ENCODE assay signal across 2 cellular contexts in the genomic region with DNA sequence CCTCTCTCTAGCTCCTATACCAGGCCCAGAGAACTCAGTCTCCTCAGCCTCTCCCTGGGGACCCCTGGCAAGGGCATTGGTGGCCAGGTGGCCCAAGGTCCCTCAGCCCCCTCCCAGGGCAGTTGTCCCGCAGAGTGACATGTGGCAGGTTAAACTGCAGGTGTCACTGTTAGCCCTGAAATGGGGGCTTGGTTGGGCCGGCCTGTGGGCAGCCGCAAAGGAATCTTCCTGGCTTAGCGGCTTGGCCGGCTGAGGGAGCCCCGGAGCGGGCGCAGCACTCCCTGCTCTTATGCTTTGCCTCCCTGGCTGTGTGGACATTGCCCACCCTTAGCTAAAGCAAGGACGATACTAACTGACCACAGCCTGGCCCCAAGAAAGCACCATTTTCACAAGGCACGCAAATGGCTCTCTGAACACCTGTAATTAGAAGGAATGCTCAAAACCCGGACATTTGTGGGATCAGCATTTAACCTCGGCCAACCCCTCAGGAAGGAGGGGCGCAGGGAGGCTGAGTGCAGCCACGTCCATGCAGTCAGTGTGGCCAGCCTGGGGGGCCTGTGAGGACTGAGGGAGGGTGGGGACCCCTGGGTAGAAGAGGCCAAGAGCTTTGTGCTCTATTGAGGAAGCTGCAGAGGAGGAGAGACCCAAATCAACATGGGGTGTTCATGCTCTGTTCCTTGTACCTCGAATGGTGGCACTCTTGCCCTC.
TF ChIP-seq lines count a peak whose summit lies in the region.

No MANE protein-coding gene starts in this region.

TF ChIP-seq in GM12878, 131 proteins besides CTCF, POLR2A, EP300 and RAD21 (continued from another document):
- TF ChIP-seq, protein P1, sequence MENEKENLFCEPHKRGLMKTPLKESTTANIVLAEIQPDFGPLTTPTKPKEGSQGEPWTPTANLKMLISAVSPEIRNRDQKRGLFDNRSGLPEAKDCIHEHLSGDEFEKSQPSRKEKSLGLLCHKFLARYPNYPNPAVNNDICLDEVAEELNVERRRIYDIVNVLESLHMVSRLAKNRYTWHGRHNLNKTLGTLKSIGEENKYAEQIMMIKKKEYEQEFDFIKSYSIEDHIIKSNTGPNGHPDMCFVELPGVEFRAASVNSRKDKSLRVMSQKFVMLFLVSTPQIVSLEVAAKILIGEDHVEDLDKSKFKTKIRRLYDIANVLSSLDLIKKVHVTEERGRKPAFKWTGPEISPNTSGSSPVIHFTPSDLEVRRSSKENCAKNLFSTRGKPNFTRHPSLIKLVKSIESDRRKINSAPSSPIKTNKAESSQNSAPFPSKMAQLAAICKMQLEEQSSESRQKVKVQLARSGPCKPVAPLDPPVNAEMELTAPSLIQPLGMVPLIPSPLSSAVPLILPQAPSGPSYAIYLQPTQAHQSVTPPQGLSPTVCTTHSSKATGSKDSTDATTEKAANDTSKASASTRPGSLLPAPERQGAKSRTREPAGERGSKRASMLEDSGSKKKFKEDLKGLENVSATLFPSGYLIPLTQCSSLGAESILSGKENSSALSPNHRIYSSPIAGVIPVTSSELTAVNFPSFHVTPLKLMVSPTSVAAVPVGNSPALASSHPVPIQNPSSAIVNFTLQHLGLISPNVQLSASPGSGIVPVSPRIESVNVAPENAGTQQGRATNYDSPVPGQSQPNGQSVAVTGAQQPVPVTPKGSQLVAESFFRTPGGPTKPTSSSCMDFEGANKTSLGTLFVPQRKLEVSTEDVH (IDR thresholded peaks at IDR 0.05; ENCODE audit: low read depth, partially characterized antibody) = no peak
- TF ChIP-seq, protein P2, sequence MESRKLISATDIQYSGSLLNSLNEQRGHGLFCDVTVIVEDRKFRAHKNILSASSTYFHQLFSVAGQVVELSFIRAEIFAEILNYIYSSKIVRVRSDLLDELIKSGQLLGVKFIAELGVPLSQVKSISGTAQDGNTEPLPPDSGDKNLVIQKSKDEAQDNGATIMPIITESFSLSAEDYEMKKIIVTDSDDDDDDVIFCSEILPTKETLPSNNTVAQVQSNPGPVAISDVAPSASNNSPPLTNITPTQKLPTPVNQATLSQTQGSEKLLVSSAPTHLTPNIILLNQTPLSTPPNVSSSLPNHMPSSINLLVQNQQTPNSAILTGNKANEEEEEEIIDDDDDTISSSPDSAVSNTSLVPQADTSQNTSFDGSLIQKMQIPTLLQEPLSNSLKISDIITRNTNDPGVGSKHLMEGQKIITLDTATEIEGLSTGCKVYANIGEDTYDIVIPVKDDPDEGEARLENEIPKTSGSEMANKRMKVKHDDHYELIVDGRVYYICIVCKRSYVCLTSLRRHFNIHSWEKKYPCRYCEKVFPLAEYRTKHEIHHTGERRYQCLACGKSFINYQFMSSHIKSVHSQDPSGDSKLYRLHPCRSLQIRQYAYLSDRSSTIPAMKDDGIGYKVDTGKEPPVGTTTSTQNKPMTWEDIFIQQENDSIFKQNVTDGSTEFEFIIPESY (IDR thresholded peaks at IDR 0.05) = no peak
- TF ChIP-seq RB1 (IDR thresholded peaks at IDR 0.05; ENCODE audit: borderline replicate concordance) (peak; percentile 49; the same call in 1 of the 2 replicates), ZNF274 (IDR thresholded peaks at IDR 0.05; ENCODE audit: insufficient read depth, insufficient read length) (no peak), MXI1 (IDR thresholded peaks at IDR 0.05; ENCODE audit: low read depth, low read length) (no peak), CBX5 (IDR thresholded peaks at IDR 0.05; ENCODE audit: low read depth) (no peak), RUNX3 (IDR thresholded peaks at IDR 0.05; ENCODE audit: low read length) (0 out of 2 replicates have a peak, but pooled peaks have one; percentile 33), YY1 (IDR thresholded peaks at IDR 0.05; ENCODE audit: low read depth, low read length) (0 out of 2 replicates have a peak, but pooled peaks have one; percentile 32), SREBF2 (IDR thresholded peaks at IDR 0.05; ENCODE audit: low read length) (no peak), POLR2AphosphoS2 (IDR thresholded peaks at IDR 0.05; ENCODE audit: low read depth, low read length) (no peak), RCOR1 (conservative IDR thresholded peaks at IDR 0.05; ENCODE audit: low read depth, low read length) (no peak), HDAC2 (IDR thresholded peaks at IDR 0.05) (no peak), SMC3 (IDR thresholded peaks at IDR 0.05; ENCODE audit: borderline replicate concordance, low read length) (peak; percentile 86), PKNOX1 (IDR thresholded peaks at IDR 0.05) (peak; percentile 35; the same call in 1 of the 2 replicates), GATAD2B (conservative IDR thresholded peaks at IDR 0.05; ENCODE audit: low read depth) (0 out of 2 replicates have a peak, but pooled peaks have one; percentile 30), SIN3A (IDR thresholded peaks at IDR 0.05; ENCODE audit: low read depth, low read length) (no peak)

TF ChIP-seq in HepG2, 621 proteins besides CTCF, POLR2A, EP300 and RAD21 (continued from another document and continues in another):
- TF ChIP-seq ZNF768 (CRISPR knock-in tag; IDR thresholded peaks at IDR 0.05) = no peak
- TF ChIP-seq, protein P3, sequence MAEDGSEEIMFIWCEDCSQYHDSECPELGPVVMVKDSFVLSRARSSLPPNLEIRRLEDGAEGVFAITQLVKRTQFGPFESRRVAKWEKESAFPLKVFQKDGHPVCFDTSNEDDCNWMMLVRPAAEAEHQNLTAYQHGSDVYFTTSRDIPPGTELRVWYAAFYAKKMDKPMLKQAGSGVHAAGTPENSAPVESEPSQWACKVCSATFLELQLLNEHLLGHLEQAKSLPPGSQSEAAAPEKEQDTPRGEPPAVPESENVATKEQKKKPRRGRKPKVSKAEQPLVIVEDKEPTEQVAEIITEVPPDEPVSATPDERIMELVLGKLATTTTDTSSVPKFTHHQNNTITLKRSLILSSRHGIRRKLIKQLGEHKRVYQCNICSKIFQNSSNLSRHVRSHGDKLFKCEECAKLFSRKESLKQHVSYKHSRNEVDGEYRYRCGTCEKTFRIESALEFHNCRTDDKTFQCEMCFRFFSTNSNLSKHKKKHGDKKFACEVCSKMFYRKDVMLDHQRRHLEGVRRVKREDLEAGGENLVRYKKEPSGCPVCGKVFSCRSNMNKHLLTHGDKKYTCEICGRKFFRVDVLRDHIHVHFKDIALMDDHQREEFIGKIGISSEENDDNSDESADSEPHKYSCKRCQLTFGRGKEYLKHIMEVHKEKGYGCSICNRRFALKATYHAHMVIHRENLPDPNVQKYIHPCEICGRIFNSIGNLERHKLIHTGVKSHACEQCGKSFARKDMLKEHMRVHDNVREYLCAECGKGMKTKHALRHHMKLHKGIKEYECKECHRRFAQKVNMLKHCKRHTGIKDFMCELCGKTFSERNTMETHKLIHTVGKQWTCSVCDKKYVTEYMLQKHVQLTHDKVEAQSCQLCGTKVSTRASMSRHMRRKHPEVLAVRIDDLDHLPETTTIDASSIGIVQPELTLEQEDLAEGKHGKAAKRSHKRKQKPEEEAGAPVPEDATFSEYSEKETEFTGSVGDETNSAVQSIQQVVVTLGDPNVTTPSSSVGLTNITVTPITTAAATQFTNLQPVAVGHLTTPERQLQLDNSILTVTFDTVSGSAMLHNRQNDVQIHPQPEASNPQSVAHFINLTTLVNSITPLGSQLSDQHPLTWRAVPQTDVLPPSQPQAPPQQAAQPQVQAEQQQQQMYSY (CRISPR knock-in tag; IDR thresholded peaks at IDR 0.05) = no peak
- TF ChIP-seq TEAD2 (CRISPR knock-in tag; IDR thresholded peaks at IDR 0.05) = no peak
- no peak for TF ChIP-seq RBFOX2 (IDR thresholded peaks at IDR 0.05; ENCODE audit: low read depth, low read length)
- TF ChIP-seq, protein P4, sequence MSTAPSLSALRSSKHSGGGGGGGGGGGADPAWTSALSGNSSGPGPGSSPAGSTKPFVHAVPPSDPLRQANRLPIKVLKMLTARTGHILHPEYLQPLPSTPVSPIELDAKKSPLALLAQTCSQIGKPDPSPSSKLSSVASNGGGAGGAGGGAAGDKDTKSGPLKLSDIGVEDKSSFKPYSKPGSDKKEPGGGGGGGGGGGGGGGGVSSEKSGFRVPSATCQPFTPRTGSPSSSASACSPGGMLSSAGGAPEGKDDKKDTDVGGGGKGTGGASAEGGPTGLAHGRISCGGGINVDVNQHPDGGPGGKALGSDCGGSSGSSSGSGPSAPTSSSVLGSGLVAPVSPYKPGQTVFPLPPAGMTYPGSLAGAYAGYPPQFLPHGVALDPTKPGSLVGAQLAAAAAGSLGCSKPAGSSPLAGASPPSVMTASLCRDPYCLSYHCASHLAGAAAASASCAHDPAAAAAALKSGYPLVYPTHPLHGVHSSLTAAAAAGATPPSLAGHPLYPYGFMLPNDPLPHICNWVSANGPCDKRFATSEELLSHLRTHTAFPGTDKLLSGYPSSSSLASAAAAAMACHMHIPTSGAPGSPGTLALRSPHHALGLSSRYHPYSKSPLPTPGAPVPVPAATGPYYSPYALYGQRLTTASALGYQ (CRISPR knock-in tag; IDR thresholded peaks at IDR 0.05) = no peak
- peak; percentile 34; the same call in 1 of the 2 replicates for TF ChIP-seq PHF21A (CRISPR knock-in tag; IDR thresholded peaks at IDR 0.05)
- TF ChIP-seq ZC3H4 (CRISPR knock-in tag; IDR thresholded peaks at IDR 0.05; ENCODE audit: borderline replicate concordance) = no peak
- TF ChIP-seq, protein P5, sequence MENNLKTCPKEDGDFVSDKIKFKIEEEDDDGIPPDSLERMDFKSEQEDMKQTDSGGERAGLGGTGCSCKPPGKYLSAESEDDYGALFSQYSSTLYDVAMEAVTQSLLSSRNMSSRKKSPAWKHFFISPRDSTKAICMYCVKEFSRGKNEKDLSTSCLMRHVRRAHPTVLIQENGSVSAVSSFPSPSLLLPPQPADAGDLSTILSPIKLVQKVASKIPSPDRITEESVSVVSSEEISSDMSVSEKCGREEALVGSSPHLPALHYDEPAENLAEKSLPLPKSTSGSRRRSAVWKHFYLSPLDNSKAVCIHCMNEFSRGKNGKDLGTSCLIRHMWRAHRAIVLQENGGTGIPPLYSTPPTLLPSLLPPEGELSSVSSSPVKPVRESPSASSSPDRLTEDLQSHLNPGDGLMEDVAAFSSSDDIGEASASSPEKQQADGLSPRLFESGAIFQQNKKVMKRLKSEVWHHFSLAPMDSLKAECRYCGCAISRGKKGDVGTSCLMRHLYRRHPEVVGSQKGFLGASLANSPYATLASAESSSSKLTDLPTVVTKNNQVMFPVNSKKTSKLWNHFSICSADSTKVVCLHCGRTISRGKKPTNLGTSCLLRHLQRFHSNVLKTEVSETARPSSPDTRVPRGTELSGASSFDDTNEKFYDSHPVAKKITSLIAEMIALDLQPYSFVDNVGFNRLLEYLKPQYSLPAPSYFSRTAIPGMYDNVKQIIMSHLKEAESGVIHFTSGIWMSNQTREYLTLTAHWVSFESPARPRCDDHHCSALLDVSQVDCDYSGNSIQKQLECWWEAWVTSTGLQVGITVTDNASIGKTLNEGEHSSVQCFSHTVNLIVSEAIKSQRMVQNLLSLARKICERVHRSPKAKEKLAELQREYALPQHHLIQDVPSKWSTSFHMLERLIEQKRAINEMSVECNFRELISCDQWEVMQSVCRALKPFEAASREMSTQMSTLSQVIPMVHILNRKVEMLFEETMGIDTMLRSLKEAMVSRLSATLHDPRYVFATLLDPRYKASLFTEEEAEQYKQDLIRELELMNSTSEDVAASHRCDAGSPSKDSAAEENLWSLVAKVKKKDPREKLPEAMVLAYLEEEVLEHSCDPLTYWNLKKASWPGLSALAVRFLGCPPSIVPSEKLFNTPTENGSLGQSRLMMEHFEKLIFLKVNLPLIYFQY (CRISPR knock-in tag; IDR thresholded peaks at IDR 0.05; ENCODE audit: borderline replicate concordance) = peak; percentile 61; the same call in 1 of the 2 replicates
- peak; percentile 98 for TF ChIP-seq HNRNPLL (IDR thresholded peaks at IDR 0.05; ENCODE audit: low read depth, low read length, poor library complexity, severe bottlenecking)
- TF ChIP-seq ETV6 (CRISPR knock-in tag; conservative IDR thresholded peaks at IDR 0.05) = no peak
- 0 out of 2 replicates have a peak, but pooled peaks have one; percentile 32 for TF ChIP-seq ZGPAT (CRISPR knock-in tag; IDR thresholded peaks at IDR 0.05)
- no peak for TF ChIP-seq ZNF639 (CRISPR knock-in tag; conservative IDR thresholded peaks at IDR 0.05)
- TF ChIP-seq ZBTB7B (CRISPR knock-in tag; IDR thresholded peaks at IDR 0.05) = 0 out of 2 replicates have a peak, but pooled peaks have one; percentile 48
- TF ChIP-seq ZNF20 (CRISPR knock-in tag; IDR thresholded peaks at IDR 0.05) = no peak
- TF ChIP-seq MED1 (CRISPR knock-in tag; IDR thresholded peaks at IDR 0.05) = no peak
- peak; percentile 22; the same call in 1 of the 2 replicates for TF ChIP-seq SPEN (CRISPR knock-in tag; IDR thresholded peaks at IDR 0.05; ENCODE audit: low read depth)
- no peak for TF ChIP-seq ZIK1 (CRISPR knock-in tag; IDR thresholded peaks at IDR 0.05; ENCODE audit: borderline replicate concordance, low read depth)
- TF ChIP-seq ZNF75D (CRISPR knock-in tag; IDR thresholded peaks at IDR 0.05; ENCODE audit: borderline replicate concordance) = no peak
- TF ChIP-seq, protein P6, sequence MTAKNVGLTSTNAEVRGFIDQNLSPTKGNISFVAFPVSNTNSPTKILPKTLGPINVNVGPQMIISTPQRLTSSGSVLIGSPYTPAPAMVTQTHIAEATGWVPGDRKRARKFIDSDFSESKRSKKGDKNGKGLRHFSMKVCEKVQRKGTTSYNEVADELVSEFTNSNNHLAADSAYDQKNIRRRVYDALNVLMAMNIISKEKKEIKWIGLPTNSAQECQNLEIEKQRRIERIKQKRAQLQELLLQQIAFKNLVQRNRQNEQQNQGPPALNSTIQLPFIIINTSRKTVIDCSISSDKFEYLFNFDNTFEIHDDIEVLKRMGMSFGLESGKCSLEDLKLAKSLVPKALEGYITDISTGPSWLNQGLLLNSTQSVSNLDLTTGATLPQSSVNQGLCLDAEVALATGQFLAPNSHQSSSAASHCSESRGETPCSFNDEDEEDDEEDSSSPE (CRISPR knock-in tag; IDR thresholded peaks at IDR 0.05) = no peak
- 0 out of 2 replicates have a peak, but pooled peaks have one; percentile 20 for TF ChIP-seq NFKB2 (CRISPR knock-in tag; IDR thresholded peaks at IDR 0.05; ENCODE audit: borderline replicate concordance)
- TF ChIP-seq KDM5A (IDR thresholded peaks at IDR 0.05; ENCODE audit: borderline replicate concordance, low read length) = no peak
- 0 out of 2 replicates have a peak, but pooled peaks have one; percentile 54 for TF ChIP-seq ZNF598 (CRISPR knock-in tag; IDR thresholded peaks at IDR 0.05; ENCODE audit: borderline replicate concordance)
- no peak for TF ChIP-seq JUND (CRISPR knock-in tag; IDR thresholded peaks at IDR 0.05)
- no peak for TF ChIP-seq NFIB (CRISPR knock-in tag; IDR thresholded peaks at IDR 0.05; ENCODE audit: borderline replicate concordance)
- no peak for TF ChIP-seq ZNF747 (CRISPR knock-in tag; IDR thresholded peaks at IDR 0.05; ENCODE audit: borderline replicate concordance)
